ENCODE assay signal across 15 cellular contexts in genomic region chr7:16583834-16584233, GRCh38. TPM values are rescaled to one million over a fixed set of nuclear protein-coding genes. Genes with fewer than 3 reads are reported as not detected.
DNase-seq lines count a peak whose midpoint lies in the region; ATAC-seq lines count a peak whose summit lies in the region.
"Had no signal": no experiment of that assay in that cellular context is flagged by ENCODE, and none has a peak within 500 bp of the region (broad histone marks: within the 10 kb centered on the region; RNA-seq: fewer than 3 reads in every experiment).

No MANE protein-coding gene starts in this region.

- H3K9me3 Mint-ChIP-seq in activated naive CD8-positive, alpha-beta T cell treated with anti-CD3 and anti-CD28 coated beads, Interleukin-2, amount 50 U/mL, for 24 hours: no peaks in the 10 kb centered on the region
- no peaks in the 10 kb centered on the region for H3K9me3 Mint-ChIP-seq in activated naive CD8-positive, alpha-beta T cell treated with anti-CD3 and anti-CD28 coated beads for 36 hours
- H3K9me3 Mint-ChIP-seq in stimulated activated naive CD8-positive, alpha-beta T cell treated with anti-CD3 and anti-CD28 coated beads, Interleukin-15, amount 100 ng/mL, for 72 hours: peaks cover 0 to 7% of the 10 kb centered on the region in 2 donors
- H3K9me3 Mint-ChIP-seq: CD8-positive, alpha-beta T cell; H9 had no signal

- no peak for DNase-seq in activated naive CD8-positive, alpha-beta T cell treated with anti-CD3 and anti-CD28 coated beads, Interleukin-2, amount 50 U/mL, for 24 hours
- DNase-seq in activated naive CD8-positive, alpha-beta T cell treated with anti-CD3 and anti-CD28 coated beads for 36 hours: no peak
- DNase-seq in sciatic nerve (ENCODE audit: low spot score): no peak
- DNase-seq in stimulated activated naive CD8-positive, alpha-beta T cell treated with anti-CD3 and anti-CD28 coated beads, Interleukin-15, amount 100 ng/mL, for 72 hours: no peak
- no peak for DNase-seq in hepatic stellate cell (ENCODE audit: low spot score)
- DNase-seq in NCI-H524 (lab: John Stamatoyannopoulos, UW): no peak
- DNase-seq in NCI-H526 (lab: John Stamatoyannopoulos, UW): no peak
- DNase-seq: Calu3; CD8-positive, alpha-beta T cell; DMS79 treated with DMSO at 0.1 percent for 48 hours; GF-D8; GOT3; H9 had no signal

- peak; percentile 40 for ATAC-seq in activated naive CD8-positive, alpha-beta T cell treated with anti-CD3 and anti-CD28 coated beads, Interleukin-2, amount 50 U/mL, for 24 hours
- peak; percentile 19 for ATAC-seq in sciatic nerve
- ATAC-seq in stimulated activated naive CD8-positive, alpha-beta T cell treated with anti-CD3 and anti-CD28 coated beads, Interleukin-15, amount 100 ng/mL, for 72 hours: peak; percentile 41
- ATAC-seq: CD8-positive, alpha-beta T cell; HepG2 had no signal

- H3K4me1 Mint-ChIP-seq in activated naive CD8-positive, alpha-beta T cell treated with anti-CD3 and anti-CD28 coated beads, Interleukin-2, amount 50 U/mL, for 24 hours: no peaks in the 10 kb centered on the region
- H3K4me1 Mint-ChIP-seq in activated naive CD8-positive, alpha-beta T cell treated with anti-CD3 and anti-CD28 coated beads for 36 hours: no peaks in the 10 kb centered on the region
- H3K4me1 Mint-ChIP-seq in stimulated activated naive CD8-positive, alpha-beta T cell treated with anti-CD3 and anti-CD28 coated beads, Interleukin-15, amount 100 ng/mL, for 72 hours: no peaks in the 10 kb centered on the region
- H3K4me1 Mint-ChIP-seq: B cell had no signal

- no peaks in the 10 kb centered on the region for H3K36me3 Mint-ChIP-seq in activated naive CD8-positive, alpha-beta T cell treated with anti-CD3 and anti-CD28 coated beads, Interleukin-2, amount 50 U/mL, for 24 hours (ENCODE audit: low read depth)
- no peaks in the 10 kb centered on the region for H3K36me3 Mint-ChIP-seq in activated naive CD8-positive, alpha-beta T cell treated with anti-CD3 and anti-CD28 coated beads for 36 hours
- H3K36me3 Mint-ChIP-seq: CD8-positive, alpha-beta T cell had no signal

- peaks cover 2% of the 10 kb centered on the region for H3K27me3 Mint-ChIP-seq in activated naive CD8-positive, alpha-beta T cell treated with anti-CD3 and anti-CD28 coated beads, Interleukin-2, amount 50 U/mL, for 24 hours
- H3K27me3 Mint-ChIP-seq in activated naive CD8-positive, alpha-beta T cell treated with anti-CD3 and anti-CD28 coated beads for 36 hours: peaks cover 12% of the 10 kb centered on the region
- H3K27me3 Mint-ChIP-seq in stimulated activated naive CD8-positive, alpha-beta T cell treated with anti-CD3 and anti-CD28 coated beads, Interleukin-15, amount 100 ng/mL, for 72 hours: peaks cover 23% of the 10 kb centered on the region

- intact Hi-C loops in sciatic nerve (cut with DNase I): no loop called here

- no peak overlapping the region for H3K4me3 Mint-ChIP-seq in activated naive CD8-positive, alpha-beta T cell treated with anti-CD3 and anti-CD28 coated beads, Interleukin-2, amount 50 U/mL, for 24 hours
- no peak overlapping the region for H3K4me3 Mint-ChIP-seq in activated naive CD8-positive, alpha-beta T cell treated with anti-CD3 and anti-CD28 coated beads for 36 hours
- no peak overlapping the region for H3K4me3 Mint-ChIP-seq in stimulated activated naive CD8-positive, alpha-beta T cell treated with anti-CD3 and anti-CD28 coated beads, Interleukin-15, amount 100 ng/mL, for 72 hours
- H3K4me3 Mint-ChIP-seq: B cell; CD8-positive, alpha-beta T cell; H9 had no signal

- no peak overlapping the region for H3K27ac Mint-ChIP-seq in activated naive CD8-positive, alpha-beta T cell treated with anti-CD3 and anti-CD28 coated beads, Interleukin-2, amount 50 U/mL, for 24 hours
- no peak overlapping the region for H3K27ac Mint-ChIP-seq in activated naive CD8-positive, alpha-beta T cell treated with anti-CD3 and anti-CD28 coated beads for 36 hours
- no peak overlapping the region for H3K27ac Mint-ChIP-seq in stimulated activated naive CD8-positive, alpha-beta T cell treated with anti-CD3 and anti-CD28 coated beads, Interleukin-15, amount 100 ng/mL, for 72 hours
- H3K27ac Mint-ChIP-seq: B cell; CD8-positive, alpha-beta T cell had no signal

RNA-seq across cellular contexts. Expression of gene LRRC72, which starts 57.2 kb away (rescaled TPM):
- not detected for total RNA-seq in activated naive CD8-positive, alpha-beta T cell treated with anti-CD3 and anti-CD28 coated beads for 36 hours
- not detected for total RNA-seq in sciatic nerve
- total RNA-seq: B cell; Calu3; CD8-positive, alpha-beta T cell; H9; HepG2 had no signal
